ENCODE assay signal across 14 cellular contexts in genomic region chr14:104389326-104390220, GRCh38.
DNase-seq lines count a peak whose midpoint lies in the region; ATAC-seq, FAIRE-seq and TF ChIP-seq lines count a peak whose summit lies in the region.
"Had no signal": no experiment of that assay in that cellular context is flagged by ENCODE, and none has a peak within 500 bp of the region (broad histone marks: within the 10 kb centered on the region; RNA-seq: fewer than 3 reads in every experiment).

No MANE protein-coding gene starts in this region.

- POLR2A ChIA-PET in activated CD8-positive, alpha-beta T cell treated with anti-CD3 and anti-CD28 coated beads, Interleukin-2, amount 10 ng/mL, durations not matched to agents 7 days and 5 days (lab: Charles Lee) = interaction anchor here (0.5 kb wide), 1 partner anchor 62 kb away, joined by 3 read pairs; no protein-coding TSS in a partner anchor
- POLR2A ChIA-PET in HEK293T (lab: Yijun Ruan, JAX) = no interaction called here

- no peak for TF ChIP-seq CTCF in kidney (IDR thresholded peaks at IDR 0.05; ENCODE audit: borderline replicate concordance, extremely low read depth, insufficient read depth)

- no peaks in the 10 kb centered on the region for H3K36me3 ChIP-seq in kidney (ENCODE audit: control insufficient read depth in 1 of 2, insufficient read depth in 2 of 2, low read length in 2 of 2)
- H3K36me3 ChIP-seq: ovary had no signal

- H3K9me3 ChIP-seq in kidney (ENCODE audit: control insufficient read depth in 1 of 2, low read length in 2 of 2) = no peaks in the 10 kb centered on the region
- H3K9me3 ChIP-seq: ovary had no signal

- no peak overlapping the region for H3K27ac ChIP-seq in kidney (ENCODE audit: low read depth in 2 of 2, low read length in 2 of 2)
- H3K27ac ChIP-seq: ovary, VCaP had no signal

- peak overlapping the region; percentile 44 to 53 for H3K4me3 Mint-ChIP-seq in stimulated activated naive CD8-positive, alpha-beta T cell treated with anti-CD3 and anti-CD28 coated beads, Interleukin-15, amount 100 ng/mL, for 72 hours
- no peak overlapping the region for H3K4me3 Mint-ChIP-seq in activated CD8-positive, alpha-beta T cell treated with anti-CD3 and anti-CD28 coated beads, Interleukin-2, amount 10 ng/mL, durations not matched to agents 7 days and 5 days
- H3K4me3 Mint-ChIP-seq: stimulated activated naive CD8-positive, alpha-beta T cell treated with anti-CD3 and anti-CD28 coated beads, Interleukin-15, Interleukin-2, amounts not matched to agents 100 ng/mL and 50 ng/mL, for 24 hours had no signal

- no peak overlapping the region for H3K9ac ChIP-seq in kidney (ENCODE audit: low read length in 2 of 2)

- peaks cover 67% of the 10 kb centered on the region for H3K4me1 Mint-ChIP-seq in stimulated activated naive CD8-positive, alpha-beta T cell treated with anti-CD3 and anti-CD28 coated beads, Interleukin-15, amount 100 ng/mL, for 72 hours
- peaks cover 50% of the 10 kb centered on the region for H3K4me1 Mint-ChIP-seq in activated CD8-positive, alpha-beta T cell treated with anti-CD3 and anti-CD28 coated beads, Interleukin-2, amount 10 ng/mL, durations not matched to agents 7 days and 5 days (ENCODE audit: low read depth)

- no peak overlapping the region for H3K4me3 ChIP-seq in kidney (ENCODE audit: low read length in 2 of 2)
- H3K4me3 ChIP-seq: lung, ovary had no signal

- intact Hi-C loops in kidney (cut with DNase I) = no loop called here

- H3K27ac Mint-ChIP-seq in stimulated activated naive CD8-positive, alpha-beta T cell treated with anti-CD3 and anti-CD28 coated beads, Interleukin-15, amount 100 ng/mL, for 72 hours = peak overlapping the region; percentile 88 to 89
- peak overlapping the region; percentile 84 for H3K27ac Mint-ChIP-seq in activated CD8-positive, alpha-beta T cell treated with anti-CD3 and anti-CD28 coated beads, Interleukin-2, amount 10 ng/mL, durations not matched to agents 7 days and 5 days
- H3K27ac Mint-ChIP-seq: stimulated activated naive CD8-positive, alpha-beta T cell treated with anti-CD3 and anti-CD28 coated beads, Interleukin-15, Interleukin-2, amounts not matched to agents 100 ng/mL and 50 ng/mL, for 24 hours had no signal

- CTCF ChIA-PET in activated CD8-positive, alpha-beta T cell treated with anti-CD3 and anti-CD28 coated beads, Interleukin-2, amount 10 ng/mL, durations not matched to agents 7 days and 5 days (lab: Charles Lee) = no interaction called here
- CTCF ChIA-PET in HEK293T (lab: Yijun Ruan, JAX) = no interaction called here

- peak; percentile 46 for ATAC-seq in stimulated activated naive CD8-positive, alpha-beta T cell treated with anti-CD3 and anti-CD28 coated beads, Interleukin-15, amount 100 ng/mL, for 72 hours
- ATAC-seq in stimulated activated naive CD8-positive, alpha-beta T cell treated with anti-CD3 and anti-CD28 coated beads, Interleukin-15, Interleukin-2, amounts not matched to agents 100 U/mL and 50 U/mL, for 24 hours = no peak
- ATAC-seq in activated CD8-positive, alpha-beta T cell treated with anti-CD3 and anti-CD28 coated beads, Interleukin-2, amount 10 ng/mL, durations not matched to agents 7 days and 5 days = peak; percentile 17
- ATAC-seq in HG02981 (IDR thresholded peaks at IDR 0.05; ENCODE audit: unreplicated experiment) (no peak), GM21576 (IDR thresholded peaks at IDR 0.05; ENCODE audit: unreplicated experiment) (no peak)

- H3K9me3 Mint-ChIP-seq in stimulated activated naive CD8-positive, alpha-beta T cell treated with anti-CD3 and anti-CD28 coated beads, Interleukin-15, amount 100 ng/mL, for 72 hours = no peaks in the 10 kb centered on the region
- H3K9me3 Mint-ChIP-seq in activated CD8-positive, alpha-beta T cell treated with anti-CD3 and anti-CD28 coated beads, Interleukin-2, amount 10 ng/mL, durations not matched to agents 7 days and 5 days (ENCODE audit: insufficient read depth) = no peaks in the 10 kb centered on the region
- H3K9me3 Mint-ChIP-seq: stimulated activated naive CD8-positive, alpha-beta T cell treated with anti-CD3 and anti-CD28 coated beads, Interleukin-15, Interleukin-2, amounts not matched to agents 100 ng/mL and 50 ng/mL, for 24 hours had no signal

- no peak for FAIRE-seq in kidney (lab: Jason Lieb, UNC)

- H3K27me3 Mint-ChIP-seq in stimulated activated naive CD8-positive, alpha-beta T cell treated with anti-CD3 and anti-CD28 coated beads, Interleukin-15, amount 100 ng/mL, for 72 hours = no peaks in the 10 kb centered on the region
- no peaks in the 10 kb centered on the region for H3K27me3 Mint-ChIP-seq in activated CD8-positive, alpha-beta T cell treated with anti-CD3 and anti-CD28 coated beads, Interleukin-2, amount 10 ng/mL, durations not matched to agents 7 days and 5 days (ENCODE audit: low read depth)
- H3K27me3 Mint-ChIP-seq: stimulated activated naive CD8-positive, alpha-beta T cell treated with anti-CD3 and anti-CD28 coated beads, Interleukin-15, Interleukin-2, amounts not matched to agents 100 ng/mL and 50 ng/mL, for 24 hours had no signal

- no peaks in the 10 kb centered on the region for H3K4me1 ChIP-seq in kidney (ENCODE audit: control insufficient read depth in 1 of 2, insufficient read depth in 1 of 2, low read depth in 1 of 2, low read length in 2 of 2)

- peak; percentile 21 to 31 for DNase-seq in stimulated activated naive CD8-positive, alpha-beta T cell treated with anti-CD3 and anti-CD28 coated beads, Interleukin-15, amount 100 ng/mL, for 72 hours
- no peak for DNase-seq in stimulated activated naive CD8-positive, alpha-beta T cell treated with anti-CD3 and anti-CD28 coated beads, Interleukin-15, Interleukin-2, amounts not matched to agents 100 U/mL and 50 U/mL, for 24 hours
- DNase-seq in activated CD8-positive, alpha-beta T cell treated with anti-CD3 and anti-CD28 coated beads, Interleukin-2, amount 10 ng/mL, durations not matched to agents 7 days and 5 days = peak; percentile 49
- peak; percentile 53 for DNase-seq in kidney
- no peak for DNase-seq in globus pallidus (ENCODE audit: low spot score)
- no peak for DNase-seq in HEK293T (ENCODE audit: extremely low spot score)
- DNase-seq: C1 segment of cervical spinal cord, GDM1 had no signal

- no peaks in the 10 kb centered on the region for H3K36me3 Mint-ChIP-seq in activated CD8-positive, alpha-beta T cell treated with anti-CD3 and anti-CD28 coated beads, Interleukin-2, amount 10 ng/mL, durations not matched to agents 7 days and 5 days (ENCODE audit: low read depth)

TF ChIP-seq in HEK293T, 16 proteins besides CTCF, POLR2A, EP300 and RAD21:
- TF ChIP-seq FOXK2 (IDR thresholded peaks at IDR 0.05) (no peak), ARNT (IDR thresholded peaks at IDR 0.05) (no peak), BHLHE40 (IDR thresholded peaks at IDR 0.05; ENCODE audit: borderline replicate concordance) (no peak), LEF1 (IDR thresholded peaks at IDR 0.05; ENCODE audit: borderline replicate concordance) (no peak), CTBP1 (IDR thresholded peaks at IDR 0.05; ENCODE audit: borderline replicate concordance) (no peak), TARDBP (IDR thresholded peaks at IDR 0.05) (no peak), ZNF384 (IDR thresholded peaks at IDR 0.05) (no peak), SP1 (IDR thresholded peaks at IDR 0.05) (no peak), ELF4 (IDR thresholded peaks at IDR 0.05) (no peak), SUZ12 (IDR thresholded peaks at IDR 0.05) (no peak), FOXA1 (IDR thresholded peaks at IDR 0.05) (no peak), HDGF (IDR thresholded peaks at IDR 0.05; ENCODE audit: borderline replicate concordance) (no peak), NFRKB (IDR thresholded peaks at IDR 0.05) (no peak)

Comparison
In these comparisons a context has a peak if more than half of its experiments do, and no peak if none do; other contexts are left out.
1. ATAC-seq: peak in stimulated activated naive CD8-positive, alpha-beta T cell treated with anti-CD3 and anti-CD28 coated beads, Interleukin-15, amount 100 ng/mL, for 72 hours (single experiment) and activated CD8-positive, alpha-beta T cell treated with anti-CD3 and anti-CD28 coated beads, Interleukin-2, amount 10 ng/mL, durations not matched to agents 7 days and 5 days (single experiment); none in stimulated activated naive CD8-positive, alpha-beta T cell treated with anti-CD3 and anti-CD28 coated beads, Interleukin-15, Interleukin-2, amounts not matched to agents 100 U/mL and 50 U/mL, for 24 hours (single experiment), HG02981 (single experiment) and GM21576 (single experiment).
2. DNase-seq: peak in stimulated activated naive CD8-positive, alpha-beta T cell treated with anti-CD3 and anti-CD28 coated beads, Interleukin-15, amount 100 ng/mL, for 72 hours (2 of 2), activated CD8-positive, alpha-beta T cell treated with anti-CD3 and anti-CD28 coated beads, Interleukin-2, amount 10 ng/mL, durations not matched to agents 7 days and 5 days (single experiment) and kidney (single experiment); none in stimulated activated naive CD8-positive, alpha-beta T cell treated with anti-CD3 and anti-CD28 coated beads, Interleukin-15, Interleukin-2, amounts not matched to agents 100 U/mL and 50 U/mL, for 24 hours (single experiment), globus pallidus (single experiment) and HEK293T (single experiment).